In the genomic region with DNA sequence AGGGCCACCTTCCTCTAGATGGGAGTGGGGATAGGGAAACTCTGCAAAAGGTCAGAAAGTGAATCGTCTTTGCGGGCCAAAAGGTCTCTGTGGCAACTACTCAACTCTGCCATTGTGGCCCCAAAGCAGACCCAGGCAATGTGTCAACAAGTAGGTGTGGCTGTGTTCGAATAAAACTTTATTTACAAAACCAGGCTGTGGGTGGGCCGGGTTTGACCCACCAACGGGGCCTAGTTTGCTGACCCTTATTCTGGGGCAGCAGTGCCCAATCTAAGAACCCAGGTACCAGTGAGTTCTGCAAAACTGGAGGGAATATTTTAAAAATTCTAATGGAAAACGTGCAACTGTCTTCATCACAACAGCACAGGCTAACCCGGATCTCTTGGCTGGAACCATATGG, we compare ENCODE assay signal across 28 cellular contexts.
"Had no signal": no experiment of that assay in that cellular context is flagged by ENCODE, and none has a peak within 500 bp of the region (broad histone marks: within the 10 kb centered on the region; RNA-seq: fewer than 3 reads in every experiment).

No MANE protein-coding gene starts in this region.

- ATAC-seq: activated CD8-positive, alpha-beta T cell treated with anti-CD3 and anti-CD28 coated beads, Interleukin-2, amount 10 ng/mL, durations not matched to agents 7 days and 5 days; body of pancreas; Panc1 had no signal

- H3K4me1 ChIP-seq: body of pancreas, SJSA1 had no signal

- H3K9ac ChIP-seq: SK-N-SH had no signal

- H3K9me3 Mint-ChIP-seq: activated CD4-positive, alpha-beta T cell treated with anti-CD3 and anti-CD28 coated beads, Interleukin-2, amount 10 ng/mL, durations not matched to agents 24 days and 14 days; activated naive CD4-positive, alpha-beta T cell treated with anti-CD3 and anti-CD28 coated beads, Interleukin-2, amount 50 U/mL, for 24 hours; activated T-cell treated with anti-CD3 and anti-CD28 coated beads, Interleukin-2, amount 50 U/mL, for 24 hours; activated T-helper 2 cell treated with anti-CD3 and anti-CD28 coated beads, Interferon-gamma antibody, Interleukin-2, Interleukin-4, amounts not matched to agents 10 μg/mL and 5 μg/mL and 100 μg/mL, durations not matched to agents 14 hours and 24 hours and 36 hours; T-helper 1 cell treated with Interleukin-12 subunit alpha and Interleukin-12 subunit beta and Interleukin-4 antibody, amounts not matched to agents 30 μg/mL and 1 μg/mL, for 36 hours; T-helper 2 cell treated with Interferon-gamma antibody and Interleukin-4, amounts not matched to agents 5 μg/mL and 100 μg/mL, for 36 hours had no signal

- H3K27ac Mint-ChIP-seq: activated CD4-positive, alpha-beta T cell treated with anti-CD3 and anti-CD28 coated beads, Interleukin-2, amount 10 ng/mL, durations not matched to agents 24 days and 14 days; activated CD8-positive, alpha-beta T cell treated with anti-CD3 and anti-CD28 coated beads, Interleukin-2, amount 10 ng/mL, durations not matched to agents 7 days and 5 days; activated naive CD4-positive, alpha-beta T cell treated with anti-CD3 and anti-CD28 coated beads, Interleukin-2, amount 50 U/mL, for 24 hours; activated T-cell treated with anti-CD3 and anti-CD28 coated beads, Interleukin-2, amount 50 U/mL, for 24 hours; activated T-helper 2 cell treated with anti-CD3 and anti-CD28 coated beads, Interferon-gamma antibody, Interleukin-2, Interleukin-4, amounts not matched to agents 10 μg/mL and 5 μg/mL and 100 μg/mL, durations not matched to agents 14 hours and 24 hours and 36 hours; T-helper 1 cell treated with Interleukin-12 subunit alpha and Interleukin-12 subunit beta and Interleukin-4 antibody, amounts not matched to agents 30 μg/mL and 1 μg/mL, for 36 hours; T-helper 2 cell treated with Interferon-gamma antibody and Interleukin-4, amounts not matched to agents 5 μg/mL and 100 μg/mL, for 36 hours had no signal

- H3K9me3 ChIP-seq: adrenal gland, body of pancreas, breast epithelium, SJSA1, SK-N-SH had no signal

- FAIRE-seq: astrocyte, TTC549 had no signal

- H3K36me3 Mint-ChIP-seq: activated naive CD4-positive, alpha-beta T cell treated with anti-CD3 and anti-CD28 coated beads, Interleukin-2, amount 50 U/mL, for 24 hours had no signal

- DNase-seq: activated CD4-positive, alpha-beta T cell treated with anti-CD3 and anti-CD28 coated beads, Interleukin-2, amount 10 ng/mL, durations not matched to agents 24 days and 14 days; activated CD4-positive, alpha-beta T cell treated with anti-CD3 and anti-CD28 coated beads, Interleukin-2, amount 50 U/mL, for 4 hours; activated CD8-positive, alpha-beta T cell treated with anti-CD3 and anti-CD28 coated beads, Interleukin-2, amount 10 ng/mL, durations not matched to agents 7 days and 5 days; activated gamma-delta T cell; activated naive CD4-positive, alpha-beta T cell treated with Interleukin-2 at 50 U/mL for 16 hours; activated T-cell treated with anti-CD3 and anti-CD28 coated beads, Interleukin-2, amount 50 U/mL, for 24 hours; adrenal gland; body of pancreas; Karpas-422; MM.1S; MV-4-11; NCI-H1092; NCI-H1436 treated with DMSO at 0.1 percent for 48 hours; NCI-H1694 treated with DMSO at 0.1 percent for 48 hours; NCI-H2029; NCI-H345; NCI-H524 treated with DMSO at 0.1 percent for 48 hours; SHP77 treated with DMSO at 0.1 percent for 48 hours; SK-N-SH had no signal

- H3K27ac ChIP-seq: adrenal gland, body of pancreas, breast epithelium, SJSA1 had no signal

- H3K4me3 ChIP-seq: adrenal gland, body of pancreas, SJSA1 had no signal

- H3K4me3 Mint-ChIP-seq: activated CD4-positive, alpha-beta T cell treated with anti-CD3 and anti-CD28 coated beads, Interleukin-2, amount 10 ng/mL, durations not matched to agents 24 days and 14 days; activated CD8-positive, alpha-beta T cell treated with anti-CD3 and anti-CD28 coated beads, Interleukin-2, amount 10 ng/mL, durations not matched to agents 7 days and 5 days; activated naive CD4-positive, alpha-beta T cell treated with anti-CD3 and anti-CD28 coated beads, Interleukin-2, amount 50 U/mL, for 24 hours; activated T-cell treated with anti-CD3 and anti-CD28 coated beads, Interleukin-2, amount 50 U/mL, for 24 hours; T-helper 1 cell treated with Interleukin-12 subunit alpha and Interleukin-12 subunit beta and Interleukin-4 antibody, amounts not matched to agents 30 μg/mL and 1 μg/mL, for 36 hours; T-helper 2 cell treated with Interferon-gamma antibody and Interleukin-4, amounts not matched to agents 5 μg/mL and 100 μg/mL, for 36 hours had no signal

- H3K4me1 Mint-ChIP-seq: activated CD4-positive, alpha-beta T cell treated with anti-CD3 and anti-CD28 coated beads, Interleukin-2, amount 10 ng/mL, durations not matched to agents 24 days and 14 days; activated naive CD4-positive, alpha-beta T cell treated with anti-CD3 and anti-CD28 coated beads, Interleukin-2, amount 50 U/mL, for 24 hours had no signal

- H3K4me2 ChIP-seq: SK-N-SH had no signal

- H3K36me3 ChIP-seq: adrenal gland, breast epithelium, SJSA1 had no signal

- H3K27me3 ChIP-seq: adrenal gland, body of pancreas, breast epithelium, SJSA1 had no signal
